Comparison of ENCODE assay signal across 24 cellular contexts in genomic region chr2:240460243-240460630, GRCh38. TPM values are rescaled to one million over a fixed set of nuclear protein-coding genes. Genes with fewer than 3 reads are reported as not detected.
DNase-seq lines count a peak whose midpoint lies in the region; ATAC-seq and TF ChIP-seq lines count a peak whose summit lies in the region.
"Had no signal": no experiment of that assay in that cellular context is flagged by ENCODE, and none has a peak within 500 bp of the region (broad histone marks: within the 10 kb centered on the region; RNA-seq: fewer than 3 reads in every experiment).

No MANE protein-coding gene starts in this region.

- H3K27ac ChIP-seq in dorsolateral prefrontal cortex (peak overlapping the region in 1 of 59 donors; percentile 25), right lobe of liver (no peak overlapping the region), testis (no peak overlapping the region)
- H3K27ac ChIP-seq: breast epithelium, coronary artery, gastrocnemius medialis, suprapubic skin had no signal

- no peak for ATAC-seq in right lobe of liver
- ATAC-seq: gastrocnemius medialis; GM12878; stimulated activated naive B cell treated with anti-CD40 and anti-IgM and Interleukin-4, amounts not matched to agents 10 μg/mL and 1 μg/mL and 100 μg/mL, for 72 hours had no signal

- H3K36me3 Mint-ChIP-seq in activated naive CD4-positive, alpha-beta T cell treated with anti-CD3 and anti-CD28 coated beads for 36 hours (ENCODE audit: low read depth) = no peaks in the 10 kb centered on the region
- no peaks in the 10 kb centered on the region for H3K36me3 Mint-ChIP-seq in activated CD4-positive, alpha-beta memory T cell treated with anti-CD3 and anti-CD28 coated beads, Interleukin-2, amount 10 ng/mL, durations not matched to agents 7 days and 5 days (ENCODE audit: low read depth)

- H3K27me3 ChIP-seq in dorsolateral prefrontal cortex (no peaks in the 10 kb centered on the region), right lobe of liver (no peaks in the 10 kb centered on the region), testis (no peaks in the 10 kb centered on the region)
- H3K27me3 ChIP-seq: breast epithelium, gastrocnemius medialis had no signal

- peak; percentile 1 for DNase-seq in activated naive CD4-positive, alpha-beta T cell treated with anti-CD3 and anti-CD28 coated beads for 36 hours
- no peak for DNase-seq in activated naive CD4-positive, alpha-beta T cell treated with Interleukin-2 at 50 U/mL for 16 hours
- DNase-seq in dorsolateral prefrontal cortex (peak in 6 of 10 donors; percentile 2 to 37 (median 18)), right lobe of liver (peak; percentile 13 to 50 (median 41)), testis (peak; percentile 13), NCI-H345 (lab: John Stamatoyannopoulos, UW) (no peak)
- no peak for DNase-seq in effector CD4-positive, alpha-beta T cell
- no peak for DNase-seq in activated CD4-positive, alpha-beta memory T cell treated with anti-CD3 and anti-CD28 coated beads, Interleukin-2, amount 10 ng/mL, durations not matched to agents 7 days and 5 days
- DNase-seq: activated CD4-positive, alpha-beta T cell treated with anti-CD3 and anti-CD28 coated beads, Interleukin-2, amount 10 ng/mL, durations not matched to agents 7 days and 5 days; activated CD8-positive, alpha-beta memory T cell treated with anti-CD3 and anti-CD28 coated beads, Interleukin-2, amount 50 U/mL, for 48 hours; activated gamma-delta T cell treated with Interleukin-2 at 50 U/mL for 16 hours; amniotic stem cell; C1 segment of cervical spinal cord; mammary epithelial cell; NCI-H1694; NCI-H2171; RPMI8226; stimulated activated naive B cell treated with anti-CD40 and anti-IgM and Interleukin-4, amounts not matched to agents 10 μg/mL and 1 μg/mL and 100 μg/mL, for 72 hours had no signal

- H3K27me3 Mint-ChIP-seq in activated naive CD4-positive, alpha-beta T cell treated with anti-CD3 and anti-CD28 coated beads for 36 hours (ENCODE audit: low read depth) = peaks cover 4% of the 10 kb centered on the region
- peaks cover 9% of the 10 kb centered on the region for H3K27me3 Mint-ChIP-seq in activated CD4-positive, alpha-beta memory T cell treated with anti-CD3 and anti-CD28 coated beads, Interleukin-2, amount 10 ng/mL, durations not matched to agents 7 days and 5 days

- H3K4me3 Mint-ChIP-seq in activated naive CD4-positive, alpha-beta T cell treated with anti-CD3 and anti-CD28 coated beads for 36 hours = no peak overlapping the region
- H3K4me3 Mint-ChIP-seq in activated CD4-positive, alpha-beta memory T cell treated with anti-CD3 and anti-CD28 coated beads, Interleukin-2, amount 10 ng/mL, durations not matched to agents 7 days and 5 days = no peak overlapping the region
- H3K4me3 Mint-ChIP-seq: activated CD4-positive, alpha-beta T cell treated with anti-CD3 and anti-CD28 coated beads, Interleukin-2, amount 10 ng/mL, durations not matched to agents 7 days and 5 days; stimulated activated naive B cell treated with anti-CD40 and anti-IgM and Interleukin-4, amounts not matched to agents 10 μg/mL and 1 μg/mL and 100 μg/mL, for 72 hours; T-helper 2 cell treated with Interferon-gamma antibody and Interleukin-4, amounts not matched to agents 5 μg/mL and 100 μg/mL, for 36 hours had no signal

- CTCF ChIA-PET in activated naive CD4-positive, alpha-beta T cell treated with anti-CD3 and anti-CD28 coated beads for 36 hours (lab: Charles Lee) = no interaction called here
- CTCF ChIA-PET in activated CD4-positive, alpha-beta memory T cell treated with anti-CD3 and anti-CD28 coated beads, Interleukin-2, amount 10 ng/mL, durations not matched to agents 7 days and 5 days (lab: Charles Lee) = no interaction called here

- H3K9me3 ChIP-seq in right lobe of liver (no peaks in the 10 kb centered on the region), testis (no peaks in the 10 kb centered on the region)
- H3K9me3 ChIP-seq: breast epithelium, gastrocnemius medialis, suprapubic skin had no signal

- H3K4me1 ChIP-seq in right lobe of liver = no peaks in the 10 kb centered on the region
- H3K4me1 ChIP-seq in testis = peaks cover 34% of the 10 kb centered on the region
- H3K4me1 ChIP-seq: gastrocnemius medialis had no signal

- WGBS in right lobe of liver (ENCODE audit: insufficient coverage, low coverage, low lambda C conversion rate, missing lambda C conversion rate) = 94% methylated on average over 5 of the region's 14 CpGs
- 88 to 98% methylated on average over 10 to 14 of the region's 14 CpGs for WGBS in testis, 2 donors

- no peaks in the 10 kb centered on the region for H3K9me3 Mint-ChIP-seq in activated naive CD4-positive, alpha-beta T cell treated with anti-CD3 and anti-CD28 coated beads for 36 hours
- H3K9me3 Mint-ChIP-seq in activated CD4-positive, alpha-beta memory T cell treated with anti-CD3 and anti-CD28 coated beads, Interleukin-2, amount 10 ng/mL, durations not matched to agents 7 days and 5 days = no peaks in the 10 kb centered on the region
- H3K9me3 Mint-ChIP-seq: activated CD4-positive, alpha-beta T cell treated with anti-CD3 and anti-CD28 coated beads, Interleukin-2, amount 10 ng/mL, durations not matched to agents 7 days and 5 days; stimulated activated naive B cell treated with anti-CD40 and anti-IgM and Interleukin-4, amounts not matched to agents 10 μg/mL and 1 μg/mL and 100 μg/mL, for 72 hours; T-helper 2 cell treated with Interferon-gamma antibody and Interleukin-4, amounts not matched to agents 5 μg/mL and 100 μg/mL, for 36 hours had no signal

- POLR2A ChIA-PET in activated CD4-positive, alpha-beta memory T cell treated with anti-CD3 and anti-CD28 coated beads, Interleukin-2, amount 10 ng/mL, durations not matched to agents 7 days and 5 days (lab: Charles Lee) = no interaction called here

- H3K4me1 Mint-ChIP-seq in activated naive CD4-positive, alpha-beta T cell treated with anti-CD3 and anti-CD28 coated beads for 36 hours (ENCODE audit: low read depth) = no peaks in the 10 kb centered on the region
- no peaks in the 10 kb centered on the region for H3K4me1 Mint-ChIP-seq in activated CD4-positive, alpha-beta memory T cell treated with anti-CD3 and anti-CD28 coated beads, Interleukin-2, amount 10 ng/mL, durations not matched to agents 7 days and 5 days
- H3K4me1 Mint-ChIP-seq: activated CD4-positive, alpha-beta T cell treated with anti-CD3 and anti-CD28 coated beads, Interleukin-2, amount 10 ng/mL, durations not matched to agents 7 days and 5 days had no signal

- intact Hi-C loops in activated naive CD4-positive, alpha-beta T cell treated with anti-CD3 and anti-CD28 coated beads for 36 hours (cut with micrococcal nuclease) = no loop called here
- intact Hi-C loops in dorsolateral prefrontal cortex (cut with DNase I) = no loop called here
- intact Hi-C loops in right lobe of liver (cut with DNase I) = no loop called here
- intact Hi-C loops in testis (cut with DNase I; ENCODE audit: low total_unique reads) = no loop called here

- H3K36me3 ChIP-seq in right lobe of liver = no peaks in the 10 kb centered on the region
- H3K36me3 ChIP-seq in testis (ENCODE audit: low read depth, missing control alignments) = no peaks in the 10 kb centered on the region
- H3K36me3 ChIP-seq: breast epithelium had no signal

- TF ChIP-seq CTCF in dorsolateral prefrontal cortex (IDR thresholded peaks at IDR 0.05 in 54 of 56, conservative IDR thresholded peaks at IDR 0.05 in 2 of 56; ENCODE audit: low read depth in 1 of 56, partially characterized antibody in 56 of 56) (no peak), right lobe of liver (IDR thresholded peaks at IDR 0.05) (no peak), testis (IDR thresholded peaks at IDR 0.05) (no peak)

- H3K4me3 ChIP-seq in dorsolateral prefrontal cortex (no peak overlapping the region), right lobe of liver (no peak overlapping the region), testis (no peak overlapping the region)
- H3K4me3 ChIP-seq: breast epithelium, coronary artery, gastrocnemius medialis, GM12878, suprapubic skin had no signal

- TF ChIP-seq POLR2A in right lobe of liver (IDR thresholded peaks at IDR 0.05) = no peak
- no peak for TF ChIP-seq POLR2A in testis (IDR thresholded peaks at IDR 0.05)

- H3K27ac Mint-ChIP-seq in activated naive CD4-positive, alpha-beta T cell treated with anti-CD3 and anti-CD28 coated beads for 36 hours = no peak overlapping the region
- no peak overlapping the region for H3K27ac Mint-ChIP-seq in activated CD4-positive, alpha-beta memory T cell treated with anti-CD3 and anti-CD28 coated beads, Interleukin-2, amount 10 ng/mL, durations not matched to agents 7 days and 5 days
- H3K27ac Mint-ChIP-seq: activated CD4-positive, alpha-beta T cell treated with anti-CD3 and anti-CD28 coated beads, Interleukin-2, amount 10 ng/mL, durations not matched to agents 7 days and 5 days; stimulated activated naive B cell treated with anti-CD40 and anti-IgM and Interleukin-4, amounts not matched to agents 10 μg/mL and 1 μg/mL and 100 μg/mL, for 72 hours; T-helper 2 cell treated with Interferon-gamma antibody and Interleukin-4, amounts not matched to agents 5 μg/mL and 100 μg/mL, for 36 hours had no signal

RNA-seq across cellular contexts. Expression of gene GPC1, which starts 24.8 kb away (rescaled TPM):
- 1 to 10 TPM; 1.2 to 1.5 TPM for total RNA-seq in activated naive CD4-positive, alpha-beta T cell treated with anti-CD3 and anti-CD28 coated beads for 36 hours
- 100 to 1,000 TPM in 94 of 120 experiments, 10 to 100 TPM in 26; 67.1 to 206 (median 116) TPM for total RNA-seq in dorsolateral prefrontal cortex
- 10 to 100 TPM; 20.7 to 44.5 (median 27.8) TPM for total RNA-seq in right lobe of liver
- total RNA-seq in testis = 100 to 1,000 TPM; 244 to 479 TPM
- 74.2 TPM for polyA plus RNA-seq in testis (ENCODE audit: insufficient read depth, low read depth, low replicate concordance)
- total RNA-seq in activated CD4-positive, alpha-beta memory T cell treated with anti-CD3 and anti-CD28 coated beads, Interleukin-2, amount 10 ng/mL, durations not matched to agents 7 days and 5 days = 1 to 10 TPM; 5.8 to 7.9 TPM

Comparison
In these comparisons a context has a peak if more than half of its experiments do, and no peak if none do; other contexts are left out.
1. DNase-seq: peak in activated naive CD4-positive, alpha-beta T cell treated with anti-CD3 and anti-CD28 coated beads for 36 hours (single experiment), dorsolateral prefrontal cortex (6 of 10), right lobe of liver (3 of 3) and testis (single experiment); none in activated naive CD4-positive, alpha-beta T cell treated with Interleukin-2 at 50 U/mL for 16 hours (single experiment), NCI-H345 (single experiment), effector CD4-positive, alpha-beta T cell (single experiment) and activated CD4-positive, alpha-beta memory T cell treated with anti-CD3 and anti-CD28 coated beads, Interleukin-2, amount 10 ng/mL, durations not matched to agents 7 days and 5 days (single experiment).